8 cellular contexts compared by ENCODE assay signal in genomic region chr22:50783881-50784277, GRCh38. TPM values are rescaled to one million over a fixed set of nuclear protein-coding genes. Genes with fewer than 3 reads are reported as not detected.
DNase-seq lines count a peak whose midpoint lies in the region; ATAC-seq and TF ChIP-seq lines count a peak whose summit lies in the region.
"Not testable (repeated sequence)": the region's sequence is repeated elsewhere in the genome, so short reads cannot be mapped to it uniquely, and the experiment has no call there.

No MANE protein-coding gene starts in this region.

- not testable (repeated sequence) for TF ChIP-seq POLR2A in testis (IDR thresholded peaks at IDR 0.05)

- peak overlapping the region; percentile 85 for H3K4me3 Mint-ChIP-seq in natural killer cell

- not testable (repeated sequence) for TF ChIP-seq CTCF in SU-DHL-6 (IDR thresholded peaks at IDR 0.05; ENCODE audit: insufficient read depth, low read length, poor library complexity, severe bottlenecking); astrocyte of the spinal cord (IDR thresholded peaks at IDR 0.05; ENCODE audit: low read depth, low read length); cardiac muscle cell (IDR thresholded peaks at IDR 0.05; ENCODE audit: low read depth, low read length); natural killer cell (IDR thresholded peaks at IDR 0.05); testis (IDR thresholded peaks at IDR 0.05)

- 0 to 1% methylated on average over 3 to 12 of the region's 16 CpGs for WGBS in GM23248 (ENCODE audit: low coverage in 1 of 2, low lambda C conversion rate in 2 of 2, missing lambda C conversion rate in 2 of 2), 2 experiments
- 0% methylated on average over 8 to 11 of the region's 16 CpGs for WGBS in testis, 2 donors

- H3K27me3 Mint-ChIP-seq in natural killer cell (ENCODE audit: low read depth in 2 of 2) = not testable (repeated sequence)

- not testable (repeated sequence) for H3K9me3 ChIP-seq in GM23248 (ENCODE audit: low read depth); SU-DHL-6 (ENCODE audit: insufficient read depth, low read length); cardiac muscle cell (ENCODE audit: low read depth); testis

- not testable (repeated sequence) for H3K4me1 ChIP-seq in GM23248 (ENCODE audit: insufficient read depth); cardiac muscle cell (ENCODE audit: low read depth); testis

- intact Hi-C loops in natural killer cell (cut with micrococcal nuclease); testis (cut with DNase I; ENCODE audit: low total_unique reads): not testable (repeated sequence)

- H3K9ac ChIP-seq in GM23248 (peak overlapping the region; percentile 85), SU-DHL-6 (ENCODE audit: low read length) (peak overlapping the region; percentile 55)

- peaks cover 12% of the 10 kb centered on the region for H3K79me2 ChIP-seq in GM23248 (ENCODE audit: insufficient read depth)
- not testable (repeated sequence) for H3K79me2 ChIP-seq in SU-DHL-6 (ENCODE audit: insufficient read depth, low read length)

- H4K20me1 ChIP-seq in GM23248 (ENCODE audit: insufficient read depth); SU-DHL-6 (ENCODE audit: low read depth, low read length): not testable (repeated sequence)

- not testable (repeated sequence) for H3K27me3 ChIP-seq in GM23248 (replicated peaks; ENCODE audit: insufficient read depth); SU-DHL-6 (ENCODE audit: low read length); cardiac muscle cell; testis

- H3K4me1 Mint-ChIP-seq in natural killer cell = peaks cover 18 to 24% of the 10 kb centered on the region in 2 donors

- ATAC-seq in GM18498 (IDR thresholded peaks at IDR 0.05; ENCODE audit: unreplicated experiment) = peak; percentile 28
- ATAC-seq in HG03432 (IDR thresholded peaks at IDR 0.05; ENCODE audit: unreplicated experiment) = peak; percentile 14
- peak; percentile 16 to 34 (median 17) for ATAC-seq in natural killer cell

- H3K27ac ChIP-seq in GM23248; SU-DHL-6 (ENCODE audit: low read depth, low read length); cardiac muscle cell; testis: not testable (repeated sequence)

- not testable (repeated sequence) for DNase-seq in GM23248; astrocyte of the spinal cord (ENCODE audit: low read depth, low spot score); cardiac muscle cell (ENCODE audit: low read depth in 1 of 2, low spot score in 1 of 2); natural killer cell; testis

- H3K36me3 ChIP-seq in GM23248 (ENCODE audit: low read depth); SU-DHL-6 (ENCODE audit: low read length); cardiac muscle cell; testis (ENCODE audit: low read depth, missing control alignments): not testable (repeated sequence)

- in situ Hi-C loops in GM23248 (cut with MboI); astrocyte of the spinal cord (cut with HindIII; ENCODE audit: low sequenced_read_pairs): not testable (repeated sequence)

- not testable (repeated sequence) for H3K36me3 Mint-ChIP-seq in natural killer cell

- not testable (repeated sequence) for H3K9me2 ChIP-seq in GM23248 (ENCODE audit: insufficient read depth); SU-DHL-6 (replicated peaks; ENCODE audit: insufficient read depth, low read length)

- H3K4me2 ChIP-seq in GM23248 (ENCODE audit: unreplicated experiment) (peak overlapping the region; percentile 71), SU-DHL-6 (ENCODE audit: low read depth, low read length, poor library complexity, severe bottlenecking) (peak overlapping the region; percentile 53)

- H3K4me3 ChIP-seq in GM23248 (peak overlapping the region; percentile 79), SU-DHL-6 (ENCODE audit: insufficient read depth, low read length, poor library complexity, severe bottlenecking) (peak overlapping the region; percentile 47), astrocyte of the spinal cord (ENCODE audit: low read depth, low read length) (peak overlapping the region; percentile 46), cardiac muscle cell (peak overlapping the region; percentile 44), testis (peak overlapping the region; percentile 49 to 61)

- peak overlapping the region; percentile 84 for H2AFZ ChIP-seq in GM23248
- H2AFZ ChIP-seq in SU-DHL-6 (ENCODE audit: low read depth, low read length, severe bottlenecking) = not testable (repeated sequence)

- H3K9me3 Mint-ChIP-seq in natural killer cell = not testable (repeated sequence)

- H3K27ac Mint-ChIP-seq in natural killer cell = peak overlapping the region; percentile 74 to 76

- H3F3A ChIP-seq in GM23248 (ENCODE audit: insufficient read depth); SU-DHL-6 (ENCODE audit: insufficient read depth): not testable (repeated sequence)

RNA-seq across cellular contexts. Expression of gene RABL2B, which starts 0.4 kb away (rescaled TPM):
- 18.4 and 21.6 TPM in 2 replicates for total RNA-seq in GM23248 (2014; rRNA removed; shearing (Covaris generic))
- polyA plus RNA-seq in GM23248 (2016; fragmentation: Nextera tagmentation; extraction: Ambion mirVana) (22.4 and 23.6 TPM in 2 replicates), cardiac muscle cell (33.0 and 37.0 TPM in 2 replicates), testis (ENCODE audit: insufficient read depth, low read depth, low replicate concordance) (51.6 TPM)
- total RNA-seq in cardiac muscle cell (13.0 and 16.8 TPM in 2 replicates), natural killer cell (10 to 100 TPM; 56.3 to 61.5 (median 58.5) TPM), testis (10 to 100 TPM; 39.6 to 49.8 TPM)

RNA-seq across cellular contexts. Expression of gene ACR, which starts 45.9 kb away (rescaled TPM):
- not detected in 2 replicates for total RNA-seq in GM23248 (2014; rRNA removed; shearing (Covaris generic))
- polyA plus RNA-seq in GM23248 (2016; fragmentation: Nextera tagmentation; extraction: Ambion mirVana) (not detected in 2 replicates), cardiac muscle cell (not detected in 2 replicates), testis (ENCODE audit: insufficient read depth, low read depth, low replicate concordance) (181 TPM)
- total RNA-seq in cardiac muscle cell (0.07 and 0.77 TPM in 2 replicates), natural killer cell (not detected), testis (10 to 100 TPM; 49.5 to 88.7 TPM)

Comparison
In these comparisons a context has a peak if more than half of its experiments do, and no peak if none do; other contexts are left out.
1. RNA of gene ACR, which starts 45.9 kb away (total RNA-seq): 49.5 to 88.7 TPM in testis; 0.07 to 0.77 TPM in cardiac muscle cell, not detected in GM23248 and not detected in natural killer cell; every median in the first group is over 10 times any median in the second.
2. Peak in every context shown above with its lines, with median percentiles within 50 percentile points of each other: ATAC-seq and H3K4me3 ChIP-seq.